Comparison of ENCODE assay signal across 7 cellular contexts in genomic region chr7:39624202-39624807, GRCh38. TPM values are rescaled to one million over a fixed set of nuclear protein-coding genes. Genes with fewer than 3 reads are reported as not detected.
DNase-seq lines count a peak whose midpoint lies in the region; ATAC-seq and TF ChIP-seq lines count a peak whose summit lies in the region.

No MANE protein-coding gene starts in this region.

- H3K27me3 Mint-ChIP-seq in activated T-cell treated with anti-CD3 and anti-CD28 coated beads, Interleukin-2, amount 50 U/mL, for 24 hours, result no peaks in the 10 kb centered on the region

- peak overlapping the region; percentile 36 for H3K9ac ChIP-seq in rectal smooth muscle tissue (ENCODE audit: low read length)

- H3K4me1 Mint-ChIP-seq in activated T-cell treated with anti-CD3 and anti-CD28 coated beads, Interleukin-2, amount 50 U/mL, for 24 hours (ENCODE audit: low read depth), result peaks cover 58% of the 10 kb centered on the region

- ATAC-seq in foreskin keratinocyte, result no peak
- no peak for ATAC-seq in HG02852 (IDR thresholded peaks at IDR 0.05; ENCODE audit: unreplicated experiment)

- peak overlapping the region; percentile 96 for H3K27ac Mint-ChIP-seq in activated T-cell treated with anti-CD3 and anti-CD28 coated beads, Interleukin-2, amount 50 U/mL, for 24 hours

- H3K27ac ChIP-seq in foreskin keratinocyte (peak overlapping the region; percentile 96), rectal smooth muscle tissue (ENCODE audit: low read depth, low read length) (peak overlapping the region; percentile 85)

- no peaks in the 10 kb centered on the region for H3K36me3 ChIP-seq in rectal smooth muscle tissue (ENCODE audit: control insufficient read depth, insufficient read depth, low read length)

- H3K9me3 Mint-ChIP-seq in activated T-cell treated with anti-CD3 and anti-CD28 coated beads, Interleukin-2, amount 50 U/mL, for 24 hours, result no peaks in the 10 kb centered on the region

- peak overlapping the region; percentile 81 for H3K4me3 ChIP-seq in GM12864 (ENCODE audit: low read depth, low read length)
- H3K4me3 ChIP-seq in rectal smooth muscle tissue (ENCODE audit: low read length), result peak overlapping the region; percentile 75

- H3K27me3 ChIP-seq in foreskin keratinocyte (no peaks in the 10 kb centered on the region), rectal smooth muscle tissue (ENCODE audit: control insufficient read depth, insufficient read depth, low read length) (no peaks in the 10 kb centered on the region)

- TF ChIP-seq CTCF in GM12864 (IDR thresholded peaks at IDR 0.05; ENCODE audit: low read depth, low read length, missing control alignments) (no peak), foreskin keratinocyte (conservative IDR thresholded peaks at IDR 0.05) (peak; percentile 40)

- peak overlapping the region; percentile 96 for H3K4me3 Mint-ChIP-seq in activated T-cell treated with anti-CD3 and anti-CD28 coated beads, Interleukin-2, amount 50 U/mL, for 24 hours

- no peak for DNase-seq in GM12864 (ENCODE audit: low read depth)
- peak; percentile 49 for DNase-seq in LHCN-M2 (ENCODE audit: low read depth)
- DNase-seq in activated T-cell treated with anti-CD3 and anti-CD28 coated beads, Interleukin-2, amount 50 U/mL, for 24 hours, result no peak
- DNase-seq in foreskin keratinocyte, result peak in 1 of 2 donors; percentile 70
- DNase-seq in NCI-H2227 treated with DMSO at 0.1 percent for 48 hours (lab: John Stamatoyannopoulos, UW), result no peak

- H3K36me3 Mint-ChIP-seq in activated T-cell treated with anti-CD3 and anti-CD28 coated beads, Interleukin-2, amount 50 U/mL, for 24 hours (ENCODE audit: low read depth), result peaks cover 27% of the 10 kb centered on the region

- H3K4me1 ChIP-seq in foreskin keratinocyte, result peaks cover 36% of the 10 kb centered on the region
- peaks cover 16% of the 10 kb centered on the region for H3K4me1 ChIP-seq in rectal smooth muscle tissue (ENCODE audit: control insufficient read depth, insufficient read depth, low read length)

RNA-seq across cellular contexts. Expression of gene RALA, which starts 0.9 kb away (rescaled TPM):
- total RNA-seq in LHCN-M2 (2014; rRNA removed) (17.0 and 18.3 TPM in 2 replicates), foreskin keratinocyte (66.7 and 79.3 TPM in 2 replicates)
- polyA plus RNA-seq in LHCN-M2 (2012), result 49.9 TPM
- 54.8 and 62.8 TPM in 2 replicates for polyA plus RNA-seq in foreskin keratinocyte

RNA-seq across cellular contexts. Expression of gene YAE1, which starts 58.1 kb away (rescaled TPM):
- total RNA-seq in LHCN-M2 (2014; rRNA removed), result 30.8 and 32.6 TPM in 2 replicates
- 22.8 TPM for polyA plus RNA-seq in LHCN-M2 (2012)
- total RNA-seq in foreskin keratinocyte, result 24.0 and 24.8 TPM in 2 replicates
- polyA plus RNA-seq in foreskin keratinocyte, result 22.3 and 24.4 TPM in 2 replicates
